9 cellular contexts compared by ENCODE assay signal in the genomic region with DNA sequence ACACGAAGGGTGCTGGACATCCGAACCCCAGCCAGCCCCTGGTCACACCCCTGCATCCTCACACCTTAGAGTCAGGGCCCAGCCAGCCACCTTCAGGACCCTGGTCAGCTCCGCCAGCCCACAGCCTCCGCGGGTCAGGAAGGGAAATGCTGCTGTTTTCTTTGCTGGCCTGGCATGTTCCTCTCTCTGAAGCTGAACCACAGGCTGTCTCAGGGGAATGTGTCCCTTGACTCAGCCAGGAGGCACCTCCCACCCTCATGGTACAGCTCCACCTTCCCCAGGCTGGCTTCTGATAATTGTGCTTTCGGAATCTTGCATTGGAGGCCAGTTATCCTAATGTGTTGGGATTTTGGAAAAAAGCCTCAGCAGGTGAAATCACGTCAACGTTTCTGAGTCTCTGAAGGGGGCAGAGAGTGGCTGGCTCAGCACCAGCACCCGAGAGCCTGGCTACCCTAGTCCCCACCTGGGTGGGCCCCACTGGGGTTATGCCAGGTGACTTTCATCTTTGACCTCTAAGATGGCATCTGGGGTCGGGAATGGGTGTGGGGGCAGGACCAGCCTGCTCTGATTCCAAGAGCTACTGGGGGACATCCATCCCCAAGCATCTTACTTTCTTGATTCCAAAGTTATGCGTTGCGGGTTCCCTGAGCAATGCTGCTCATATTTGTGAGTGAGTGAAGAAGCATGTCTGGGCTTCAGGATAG. TPM values are rescaled to one million over a fixed set of nuclear protein-coding genes. Genes with fewer than 3 reads are reported as not detected.
DNase-seq lines count a peak whose midpoint lies in the region; ATAC-seq and TF ChIP-seq lines count a peak whose summit lies in the region.
"Had no signal": no experiment of that assay in that cellular context is flagged by ENCODE, and none has a peak within 500 bp of the region (broad histone marks: within the 10 kb centered on the region; RNA-seq: fewer than 3 reads in every experiment).

No MANE protein-coding gene starts in this region.

- no peak overlapping the region for H2AFZ ChIP-seq in osteoblast (ENCODE audit: low read length)

- peak; percentile 58 for DNase-seq in GM13976 (ENCODE audit: low spot score)
- peak; percentile 42 for DNase-seq in MG63
- peak; percentile 16 to 19 for DNase-seq in cardiac fibroblast (ENCODE audit: low read depth in 2 of 2)
- DNase-seq in osteoblast (ENCODE audit: insufficient read length, low spot score, missing footprints) = peak; percentile 95
- DNase-seq in GM10248 (ENCODE audit: extremely low spot score) = no peak
- no peak for DNase-seq in NCI-H774 (lab: John Stamatoyannopoulos, UW)

- ATAC-seq in HG02571 (IDR thresholded peaks at IDR 0.05; ENCODE audit: unreplicated experiment) (no peak), GM18511 (IDR thresholded peaks at IDR 0.05; ENCODE audit: unreplicated experiment) (no peak)
- ATAC-seq: body of pancreas had no signal

- H3K36me3 ChIP-seq in MG63 = no peaks in the 10 kb centered on the region
- no peaks in the 10 kb centered on the region for H3K36me3 ChIP-seq in osteoblast (ENCODE audit: insufficient read depth, low read length)

- H3K79me2 ChIP-seq in osteoblast (ENCODE audit: insufficient read depth, low read length) = no peaks in the 10 kb centered on the region

- H3K4me3 ChIP-seq in MG63 = no peak overlapping the region
- H3K4me3 ChIP-seq in cardiac fibroblast (replicated peaks in 1 of 2; ENCODE audit: low read depth in 2 of 2, low read length in 2 of 2) = no peak overlapping the region
- no peak overlapping the region for H3K4me3 ChIP-seq in osteoblast (ENCODE audit: insufficient read depth, low read length)
- H3K4me3 ChIP-seq: body of pancreas had no signal

- no peak overlapping the region for H3K4me2 ChIP-seq in osteoblast (ENCODE audit: insufficient read depth, low read length)

- TF ChIP-seq CTCF in GM13976 (IDR thresholded peaks at IDR 0.05; ENCODE audit: borderline replicate concordance, control extremely low read depth, extremely low read depth, insufficient read depth, missing control alignments) (no peak), cardiac fibroblast (IDR thresholded peaks at IDR 0.05; ENCODE audit: low read depth, low read length) (no peak), osteoblast (IDR thresholded peaks at IDR 0.05; ENCODE audit: extremely low read depth, low read depth, low read length) (no peak), GM10248 (IDR thresholded peaks at IDR 0.05; ENCODE audit: control extremely low read depth, extremely low read depth, low read depth, missing control alignments) (no peak)

- H4K20me1 ChIP-seq in osteoblast (ENCODE audit: insufficient read depth, low read length) = peaks cover 5% of the 10 kb centered on the region

- H3K27me3 ChIP-seq in MG63 (no peaks in the 10 kb centered on the region), osteoblast (ENCODE audit: insufficient read depth, low read length) (peaks cover 8% of the 10 kb centered on the region)
- H3K27me3 ChIP-seq: body of pancreas had no signal

- CTCF ChIA-PET in GM10248 (lab: Yijun Ruan, JAX) = no interaction called here

- no peaks in the 10 kb centered on the region for H3K4me1 ChIP-seq in osteoblast (ENCODE audit: insufficient read depth, low read length)

- in situ Hi-C loops in GM13976 (cut with MboI; ENCODE audit: low sequenced_read_pairs, unreplicated experiment) = loop anchor here (25.0 kb wide), 1 partner anchor 335 kb away; no protein-coding TSS in a partner anchor

- POLR2A ChIA-PET in GM10248 (lab: Yijun Ruan, JAX) = no interaction called here

- no peaks in the 10 kb centered on the region for H3K9me3 ChIP-seq in MG63
- H3K9me3 ChIP-seq in osteoblast (ENCODE audit: low read depth, low read length) = no peaks in the 10 kb centered on the region
- H3K9me3 ChIP-seq: body of pancreas had no signal

- H3K27ac ChIP-seq in osteoblast (ENCODE audit: low read depth, low read length) = no peak overlapping the region
- H3K27ac ChIP-seq: body of pancreas had no signal

RNA-seq across cellular contexts. Expression of a gene that starts 9.8 kb away (rescaled TPM):
- 37.1 and 47.3 TPM in 2 replicates for total RNA-seq in MG63 (2014; rRNA removed; shearing (Covaris generic); ENCODE audit: low replicate concordance)
- under 0.01 and 0.29 TPM in 2 replicates for total RNA-seq in osteoblast

Comparison
In these comparisons a context has a peak if more than half of its experiments do, and no peak if none do; other contexts are left out.
1. DNase-seq: peak in GM13976 (single experiment), MG63 (single experiment), cardiac fibroblast (2 of 2) and osteoblast (single experiment); none in GM10248 (single experiment) and NCI-H774 (single experiment).
2. RNA of a gene that starts 9.8 kb away (total RNA-seq): 37.1 to 47.3 TPM in MG63; under 0.01 to 0.29 TPM in osteoblast; every median in the first group is over 10 times any median in the second.